In the genomic region with DNA sequence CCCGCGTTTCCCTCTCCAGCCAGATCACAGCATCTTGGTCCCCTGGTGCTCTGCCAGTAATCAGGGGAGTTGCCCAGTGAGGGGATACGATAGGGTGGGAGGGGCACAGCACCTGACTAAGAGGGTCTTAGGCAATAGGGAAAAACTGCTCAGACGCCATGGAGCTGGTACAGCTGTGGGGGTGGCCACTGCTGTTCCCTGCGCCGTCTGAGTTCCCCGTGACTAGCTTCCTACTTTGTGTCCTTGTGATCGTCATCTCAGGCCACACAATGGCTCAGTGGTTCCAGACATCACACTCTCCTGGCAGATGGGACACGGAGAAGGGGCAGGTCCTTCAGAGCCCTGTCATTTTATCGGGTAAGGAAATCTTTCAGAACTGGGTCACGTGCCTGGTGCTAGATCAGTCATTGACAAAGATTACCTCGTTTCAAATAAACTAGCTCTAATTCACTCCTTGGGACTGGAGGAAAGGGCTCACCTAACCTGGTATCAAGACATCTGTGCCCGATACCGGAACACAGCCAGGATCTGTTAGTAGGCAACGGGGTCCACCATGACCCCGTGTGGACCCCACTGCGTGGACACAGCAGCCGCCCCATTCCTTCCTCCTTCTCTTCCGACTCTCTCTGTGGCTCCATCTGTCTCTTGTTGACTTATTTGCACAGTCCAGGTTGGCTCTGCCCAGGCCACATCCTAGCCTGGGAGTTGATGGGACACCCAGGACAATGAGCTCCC, we compare ENCODE assay signal across 15 cellular contexts.
A peak's percentile ranks its signal among the peaks of the same experiment; 100 is the strongest.
DNase-seq lines count a peak whose midpoint lies in the region; ATAC-seq and TF ChIP-seq lines count a peak whose summit lies in the region.
"Had no signal": no experiment of that assay in that cellular context is flagged by ENCODE, and none has a peak within 500 bp of the region (broad histone marks: within the 10 kb centered on the region; RNA-seq: fewer than 3 reads in every experiment).

No MANE protein-coding gene starts in this region.

- no peaks in the 10 kb centered on the region for H3K4me1 Mint-ChIP-seq in activated CD8-positive, alpha-beta memory T cell treated with anti-CD3 and anti-CD28 coated beads, Interleukin-2, amount 10 ng/mL, durations not matched to agents 7 days and 5 days
- H3K4me1 Mint-ChIP-seq in stimulated activated naive CD8-positive, alpha-beta T cell treated with anti-CD3 and anti-CD28 coated beads, Interleukin-15, amount 100 ng/mL, for 72 hours, result peaks cover 5% of the 10 kb centered on the region
- no peaks in the 10 kb centered on the region for H3K4me1 Mint-ChIP-seq in osteocyte (ENCODE audit: unreplicated experiment)
- H3K4me1 Mint-ChIP-seq: CD8-positive, alpha-beta memory T cell had no signal

- TF ChIP-seq CTCF in osteocyte (IDR thresholded peaks at IDR 0.05), result no peak

- H3K27me3 Mint-ChIP-seq in activated CD8-positive, alpha-beta memory T cell treated with anti-CD3 and anti-CD28 coated beads, Interleukin-2, amount 10 ng/mL, durations not matched to agents 7 days and 5 days, result no peaks in the 10 kb centered on the region
- H3K27me3 Mint-ChIP-seq in stimulated activated naive CD8-positive, alpha-beta T cell treated with anti-CD3 and anti-CD28 coated beads, Interleukin-15, amount 100 ng/mL, for 72 hours, result no peaks in the 10 kb centered on the region
- no peaks in the 10 kb centered on the region for H3K27me3 Mint-ChIP-seq in osteocyte (ENCODE audit: unreplicated experiment)

- no peaks in the 10 kb centered on the region for H3K36me3 Mint-ChIP-seq in activated CD8-positive, alpha-beta memory T cell treated with anti-CD3 and anti-CD28 coated beads, Interleukin-2, amount 10 ng/mL, durations not matched to agents 7 days and 5 days
- H3K36me3 Mint-ChIP-seq in osteocyte (ENCODE audit: unreplicated experiment), result no peaks in the 10 kb centered on the region
- H3K36me3 Mint-ChIP-seq: CD8-positive, alpha-beta memory T cell had no signal

- CTCF ChIA-PET in activated CD8-positive, alpha-beta memory T cell treated with anti-CD3 and anti-CD28 coated beads, Interleukin-2, amount 10 ng/mL, durations not matched to agents 7 days and 5 days (lab: Charles Lee), result no interaction called here

- no peak overlapping the region for H3K27ac Mint-ChIP-seq in activated CD8-positive, alpha-beta memory T cell treated with anti-CD3 and anti-CD28 coated beads, Interleukin-2, amount 10 ng/mL, durations not matched to agents 7 days and 5 days
- no peak overlapping the region for H3K27ac Mint-ChIP-seq in stimulated activated naive CD8-positive, alpha-beta T cell treated with anti-CD3 and anti-CD28 coated beads, Interleukin-15, amount 100 ng/mL, for 72 hours
- H3K27ac Mint-ChIP-seq in osteocyte (ENCODE audit: unreplicated experiment), result no peak overlapping the region
- H3K27ac Mint-ChIP-seq: CD8-positive, alpha-beta memory T cell had no signal

- peak; percentile 30 for DNase-seq in activated CD8-positive, alpha-beta memory T cell treated with anti-CD3 and anti-CD28 coated beads for 24 hours
- no peak for DNase-seq in activated CD8-positive, alpha-beta memory T cell treated with anti-CD3 and anti-CD28 coated beads, Interleukin-2, amount 10 ng/mL, durations not matched to agents 7 days and 5 days
- DNase-seq in stimulated activated naive CD8-positive, alpha-beta T cell treated with anti-CD3 and anti-CD28 coated beads, Interleukin-15, amount 100 ng/mL, for 72 hours, result no peak
- DNase-seq in stimulated activated naive CD8-positive, alpha-beta T cell treated with anti-CD3 and anti-CD28 coated beads, Interleukin-15, Interleukin-2, amounts not matched to agents 100 U/mL and 50 U/mL, for 24 hours, result no peak
- peak; percentile 60 for DNase-seq in osteocyte (ENCODE audit: extremely low spot score, unreplicated experiment)
- peak; percentile 37 for DNase-seq in ureter (ENCODE audit: low spot score)
- no peak for DNase-seq in NCI-H69 (lab: John Stamatoyannopoulos, UW)
- DNase-seq in activated CD4-positive, alpha-beta T cell treated with anti-CD3 and anti-CD28 coated beads, Interleukin-2, amount 50 U/mL, for 4 hours, result no peak
- DNase-seq: AML-193; Caco-2; CD8-positive, alpha-beta memory T cell; DMS53; GF-D8; GM23248; H7 had no signal

- H3K9me3 Mint-ChIP-seq in activated CD8-positive, alpha-beta memory T cell treated with anti-CD3 and anti-CD28 coated beads, Interleukin-2, amount 10 ng/mL, durations not matched to agents 7 days and 5 days (ENCODE audit: low read depth), result no peaks in the 10 kb centered on the region
- no peaks in the 10 kb centered on the region for H3K9me3 Mint-ChIP-seq in stimulated activated naive CD8-positive, alpha-beta T cell treated with anti-CD3 and anti-CD28 coated beads, Interleukin-15, amount 100 ng/mL, for 72 hours
- H3K9me3 Mint-ChIP-seq in osteocyte (ENCODE audit: unreplicated experiment), result no peaks in the 10 kb centered on the region
- H3K9me3 Mint-ChIP-seq: CD8-positive, alpha-beta memory T cell had no signal

- H3K4me3 Mint-ChIP-seq in activated CD8-positive, alpha-beta memory T cell treated with anti-CD3 and anti-CD28 coated beads, Interleukin-2, amount 10 ng/mL, durations not matched to agents 7 days and 5 days, result no peak overlapping the region
- H3K4me3 Mint-ChIP-seq in stimulated activated naive CD8-positive, alpha-beta T cell treated with anti-CD3 and anti-CD28 coated beads, Interleukin-15, amount 100 ng/mL, for 72 hours, result no peak overlapping the region
- H3K4me3 Mint-ChIP-seq in osteocyte (ENCODE audit: unreplicated experiment), result no peak overlapping the region
- H3K4me3 Mint-ChIP-seq: CD8-positive, alpha-beta memory T cell had no signal

- no peak for ATAC-seq in activated CD8-positive, alpha-beta memory T cell treated with anti-CD3 and anti-CD28 coated beads, Interleukin-2, amount 10 ng/mL, durations not matched to agents 7 days and 5 days
- peak; percentile 23 for ATAC-seq in stimulated activated naive CD8-positive, alpha-beta T cell treated with anti-CD3 and anti-CD28 coated beads, Interleukin-15, amount 100 ng/mL, for 72 hours
- no peak for ATAC-seq in stimulated activated naive CD8-positive, alpha-beta T cell treated with anti-CD3 and anti-CD28 coated beads, Interleukin-15, Interleukin-2, amounts not matched to agents 100 U/mL and 50 U/mL, for 24 hours

Comparison
In these comparisons a context has a peak if more than half of its experiments do, and no peak if none do; other contexts are left out.
1. DNase-seq: peak in activated CD8-positive, alpha-beta memory T cell treated with anti-CD3 and anti-CD28 coated beads for 24 hours (single experiment), osteocyte (single experiment) and ureter (single experiment); none in activated CD8-positive, alpha-beta memory T cell treated with anti-CD3 and anti-CD28 coated beads, Interleukin-2, amount 10 ng/mL, durations not matched to agents 7 days and 5 days (single experiment), stimulated activated naive CD8-positive, alpha-beta T cell treated with anti-CD3 and anti-CD28 coated beads, Interleukin-15, amount 100 ng/mL, for 72 hours (0 of 2), stimulated activated naive CD8-positive, alpha-beta T cell treated with anti-CD3 and anti-CD28 coated beads, Interleukin-15, Interleukin-2, amounts not matched to agents 100 U/mL and 50 U/mL, for 24 hours (single experiment), NCI-H69 (single experiment) and activated CD4-positive, alpha-beta T cell treated with anti-CD3 and anti-CD28 coated beads, Interleukin-2, amount 50 U/mL, for 4 hours (0 of 2).